ENCODE assay signal across 8 cellular contexts in genomic region chr11:65892137-65892540, GRCh38. TPM values are rescaled to one million over a fixed set of nuclear protein-coding genes. Genes with fewer than 3 reads are reported as not detected.
A peak's percentile ranks its signal among the peaks of the same experiment; 100 is the strongest.
DNase-seq lines count a peak whose midpoint lies in the region; ATAC-seq and TF ChIP-seq lines count a peak whose summit lies in the region.
"Not testable (repeated sequence)": the region's sequence is repeated elsewhere in the genome, so short reads cannot be mapped to it uniquely, and the experiment has no call there.

No MANE protein-coding gene starts in this region.

- DNase-seq in HT1080 (ENCODE audit: low read depth): peak; percentile 71
- DNase-seq in activated naive CD4-positive, alpha-beta T cell treated with anti-CD3 and anti-CD28 coated beads, Interleukin-2, amount 50 U/mL, for 16 hours: peak; percentile 44
- DNase-seq in stimulated activated naive CD8-positive, alpha-beta T cell treated with anti-CD3 and anti-CD28 coated beads, Interleukin-15, Interleukin-2, amounts not matched to agents 100 U/mL and 50 U/mL, for 24 hours: peak; percentile 63

- H3K27ac ChIP-seq in BLaER1 treated with 17β-estradiol and CSF1 and Interleukin-3, amounts not matched to agents 10 nM and 100 nM: peak overlapping the region; percentile 22 to 94 (median 88); a peak in 21 of 22 replicates
- H3K27ac ChIP-seq in SU-DHL-6 (ENCODE audit: low read depth, low read length): peak overlapping the region; percentile 77
- not testable (repeated sequence) for H3K27ac ChIP-seq in duodenal mucosa (ENCODE audit: low read depth, low read length); neural cell (ENCODE audit: low read length)

- H3K4me3 ChIP-seq in BLaER1 treated with 17β-estradiol and CSF1 and Interleukin-3, amounts not matched to agents 10 nM and 100 nM: peak overlapping the region; percentile 73 to 98 (median 87)
- H3K4me3 ChIP-seq in SU-DHL-6 (ENCODE audit: insufficient read depth, low read length, poor library complexity, severe bottlenecking): peak overlapping the region; percentile 85
- peak overlapping the region; percentile 71 to 75 for H3K4me3 ChIP-seq in duodenal mucosa (ENCODE audit: low read depth in 1 of 2, low read length in 2 of 2)
- peak overlapping the region; percentile 75 for H3K4me3 ChIP-seq in iPS-15b (ENCODE audit: low read depth, low read length)
- peak overlapping the region; percentile 85 for H3K4me3 ChIP-seq in neural cell (ENCODE audit: low read length)

- H3K9me2 ChIP-seq in SU-DHL-6 (replicated peaks; ENCODE audit: insufficient read depth, low read length); neural cell (ENCODE audit: insufficient read depth, low read length): not testable (repeated sequence)

- H3K4me2 ChIP-seq in BLaER1 treated with 17β-estradiol and CSF1 and Interleukin-3, amounts not matched to agents 10 nM and 100 nM: peak overlapping the region; percentile 92 to 99 (median 95)
- peak overlapping the region; percentile 93 for H3K4me2 ChIP-seq in SU-DHL-6 (ENCODE audit: low read depth, low read length, poor library complexity, severe bottlenecking)
- not testable (repeated sequence) for H3K4me2 ChIP-seq in neural cell (ENCODE audit: low read length)

- H3F3A ChIP-seq in SU-DHL-6 (ENCODE audit: insufficient read depth): peaks cover 31% of the 10 kb centered on the region
- H3F3A ChIP-seq in neural cell (ENCODE audit: insufficient read depth, low read length, poor library complexity, severe bottlenecking): not testable (repeated sequence)

- not testable (repeated sequence) for TF ChIP-seq RAD21 in neural cell (conservative IDR thresholded peaks at IDR 0.05)

- ATAC-seq in stimulated activated naive CD8-positive, alpha-beta T cell treated with anti-CD3 and anti-CD28 coated beads, Interleukin-15, Interleukin-2, amounts not matched to agents 100 U/mL and 50 U/mL, for 24 hours: peak; percentile 20

- TF ChIP-seq CTCF in SU-DHL-6 (IDR thresholded peaks at IDR 0.05; ENCODE audit: insufficient read depth, low read length, poor library complexity, severe bottlenecking): peak; percentile 7
- not testable (repeated sequence) for TF ChIP-seq CTCF in neural cell (IDR thresholded peaks at IDR 0.05; ENCODE audit: poor library complexity, severe bottlenecking)

- H3K27me3 ChIP-seq in BLaER1 treated with 17β-estradiol and CSF1 and Interleukin-3, amounts not matched to agents 10 nM and 100 nM; SU-DHL-6 (ENCODE audit: low read length); duodenal mucosa (ENCODE audit: control insufficient read depth in 1 of 2, insufficient read depth in 2 of 2, low read length in 2 of 2); neural cell (ENCODE audit: insufficient read depth, low read depth, low read length): not testable (repeated sequence)
- H3K27me3 ChIP-seq in iPS-15b (ENCODE audit: control insufficient read depth, insufficient read depth, low read length): peaks cover 25% of the 10 kb centered on the region

- peaks cover 57 to 78% (median 70%) of the 10 kb centered on the region in 10 experiments for H3K4me1 ChIP-seq in BLaER1 treated with 17β-estradiol and CSF1 and Interleukin-3, amounts not matched to agents 10 nM and 100 nM
- H3K4me1 ChIP-seq in duodenal mucosa (ENCODE audit: control insufficient read depth in 1 of 2, insufficient read depth in 2 of 2, low read length in 2 of 2): peaks cover 36 to 59% of the 10 kb centered on the region in 2 donors
- H3K4me1 ChIP-seq in iPS-15b (ENCODE audit: control insufficient read depth, insufficient read depth, low read length): not testable (repeated sequence)

- TF ChIP-seq EP300 in neural cell (conservative IDR thresholded peaks at IDR 0.05; ENCODE audit: poor library complexity, severe bottlenecking): not testable (repeated sequence)

- peak overlapping the region; percentile 84 to 98 (median 89) for H3K9ac ChIP-seq in BLaER1 treated with 17β-estradiol and CSF1 and Interleukin-3, amounts not matched to agents 10 nM and 100 nM
- H3K9ac ChIP-seq in SU-DHL-6 (ENCODE audit: low read length) (peak overlapping the region; percentile 93), duodenal mucosa (ENCODE audit: low read depth in 1 of 2, low read length in 2 of 2) (peak overlapping the region in 1 of 2 donors; percentile 88), neural cell (ENCODE audit: low read length) (peak overlapping the region; percentile 90)
- not testable (repeated sequence) for H3K9ac ChIP-seq in iPS-15b (ENCODE audit: low read depth, low read length)

- H3K79me2 ChIP-seq in SU-DHL-6 (ENCODE audit: insufficient read depth, low read length): peaks cover 18% of the 10 kb centered on the region
- H3K79me2 ChIP-seq in neural cell (replicated peaks; ENCODE audit: insufficient read depth, low read length): not testable (repeated sequence)

- not testable (repeated sequence) for H2AFZ ChIP-seq in SU-DHL-6 (ENCODE audit: low read depth, low read length, severe bottlenecking); neural cell (ENCODE audit: low read depth, low read length)

- H4K20me1 ChIP-seq in BLaER1 treated with 17β-estradiol and CSF1 and Interleukin-3, amounts not matched to agents 10 nM and 100 nM: peaks cover 0 to 56% (median 31%) of the 10 kb centered on the region in 11 experiments; a peak in 18 of 22 replicates
- not testable (repeated sequence) for H4K20me1 ChIP-seq in SU-DHL-6 (ENCODE audit: low read depth, low read length); neural cell (ENCODE audit: insufficient read depth)

- not testable (repeated sequence) for H3K9me3 ChIP-seq in BLaER1 treated with 17β-estradiol and CSF1 and Interleukin-3, amounts not matched to agents 10 nM and 100 nM (replicated peaks in 1 of 11); SU-DHL-6 (ENCODE audit: insufficient read depth, low read length); duodenal mucosa (ENCODE audit: control insufficient read depth in 1 of 2, low read length in 2 of 2); iPS-15b (ENCODE audit: control insufficient read depth, insufficient read depth, low read length); neural cell (ENCODE audit: low read length)

- peaks cover 0 to 31% (median 4%) of the 10 kb centered on the region in 11 experiments; a peak in 12 of 22 replicates for H3K36me3 ChIP-seq in BLaER1 treated with 17β-estradiol and CSF1 and Interleukin-3, amounts not matched to agents 10 nM and 100 nM
- H3K36me3 ChIP-seq in SU-DHL-6 (ENCODE audit: low read length); duodenal mucosa (ENCODE audit: control insufficient read depth in 1 of 2, insufficient read depth in 2 of 2, low read length in 2 of 2); iPS-15b (ENCODE audit: control insufficient read depth, insufficient read depth, low read length); neural cell (ENCODE audit: insufficient read depth, low read length): not testable (repeated sequence)

RNA-seq across cellular contexts. Expression of gene CCDC85B, which starts 1.7 kb away (rescaled TPM):
- 135 and 146 TPM in 2 replicates for total RNA-seq in HT1080 (2014; rRNA removed; shearing (Covaris generic))
- polyA plus RNA-seq in HT1080 (2015; cell fraction: cytosol; rRNA removed): 153 and 193 TPM in 2 replicates
- 65.8 and 67.2 TPM in 2 replicates for polyA plus RNA-seq in HT1080 (2015; cell fraction: nucleus; rRNA removed)
- 28.5 TPM in 2 replicates for polyA plus RNA-seq in neural cell
- polyA minus RNA-seq in neural cell: 14.1 and 15.3 TPM in 2 replicates

RNA-seq across cellular contexts. Expression of gene FIBP, which starts 3.9 kb away (rescaled TPM):
- 187 and 232 TPM in 2 replicates for total RNA-seq in HT1080 (2014; rRNA removed; shearing (Covaris generic))
- 137 and 138 TPM in 2 replicates for polyA plus RNA-seq in HT1080 (2015; cell fraction: cytosol; rRNA removed)
- 85.4 and 98.4 TPM in 2 replicates for polyA plus RNA-seq in HT1080 (2015; cell fraction: nucleus; rRNA removed)
- 248 and 284 TPM in 2 replicates for polyA plus RNA-seq in neural cell
- 145 and 164 TPM in 2 replicates for polyA minus RNA-seq in neural cell

RNA-seq across cellular contexts. Expression of gene FOSL1, which starts 8.0 kb away (rescaled TPM):
- total RNA-seq in HT1080 (2014; rRNA removed; shearing (Covaris generic)): 236 and 374 TPM in 2 replicates
- 579 and 580 TPM in 2 replicates for polyA plus RNA-seq in HT1080 (2015; cell fraction: cytosol; rRNA removed)
- polyA plus RNA-seq in HT1080 (2015; cell fraction: nucleus; rRNA removed): 258 and 269 TPM in 2 replicates
- polyA plus RNA-seq in neural cell: 0.68 TPM in 1 of 2 replicates, not detected in the other
- polyA minus RNA-seq in neural cell: not detected in 2 replicates

RNA-seq across cellular contexts. Expression of gene CTSW, which starts 12.5 kb away (rescaled TPM):
- total RNA-seq in HT1080 (2014; rRNA removed; shearing (Covaris generic)): 0.24 and 0.57 TPM in 2 replicates
- 0.09 and 0.16 TPM in 2 replicates for polyA plus RNA-seq in HT1080 (2015; cell fraction: cytosol; rRNA removed)
- polyA plus RNA-seq in HT1080 (2015; cell fraction: nucleus; rRNA removed): not detected in 2 replicates
- not detected in 2 replicates for polyA plus RNA-seq in neural cell
- polyA minus RNA-seq in neural cell: not detected in 2 replicates

RNA-seq across cellular contexts. Expression of gene EFEMP2, which starts 19.5 kb away (rescaled TPM):
- 27.9 and 32.0 TPM in 2 replicates for total RNA-seq in HT1080 (2014; rRNA removed; shearing (Covaris generic))
- polyA plus RNA-seq in HT1080 (2015; cell fraction: cytosol; rRNA removed): 49.0 and 72.9 TPM in 2 replicates
- 214 and 236 TPM in 2 replicates for polyA plus RNA-seq in HT1080 (2015; cell fraction: nucleus; rRNA removed)
- 0.50 and 0.67 TPM in 2 replicates for polyA plus RNA-seq in neural cell
- polyA minus RNA-seq in neural cell: 0.49 TPM in 1 of 2 replicates, not detected in the other
